12 cellular contexts compared by ENCODE assay signal in genomic region chr18:23229472-23229871, GRCh38.
DNase-seq lines count a peak whose midpoint lies in the region; ATAC-seq and TF ChIP-seq lines count a peak whose summit lies in the region.
"Had no signal": no experiment of that assay in that cellular context is flagged by ENCODE, and none has a peak within 500 bp of the region (broad histone marks: within the 10 kb centered on the region; RNA-seq: fewer than 3 reads in every experiment).

No MANE protein-coding gene starts in this region.

- no peak for TF ChIP-seq CTCF in activated CD8-positive, alpha-beta T cell treated with anti-CD3 and anti-CD28 coated beads for 36 hours (IDR thresholded peaks at IDR 0.05)
- TF ChIP-seq CTCF in fibroblast of pulmonary artery (IDR thresholded peaks at IDR 0.05; ENCODE audit: low read length, missing control alignments) (no peak), tibial artery (IDR thresholded peaks at IDR 0.05) (no peak)

- H3K27me3 ChIP-seq in tibial artery = no peaks in the 10 kb centered on the region

- ATAC-seq in activated CD8-positive, alpha-beta T cell treated with anti-CD3 and anti-CD28 coated beads for 36 hours = no peak
- no peak for ATAC-seq in HG03520 (IDR thresholded peaks at IDR 0.05; ENCODE audit: unreplicated experiment)
- ATAC-seq: sciatic nerve had no signal

- peaks cover 4% of the 10 kb centered on the region for H3K27me3 Mint-ChIP-seq in activated naive CD4-positive, alpha-beta T cell treated with anti-CD3 and anti-CD28 coated beads, Interleukin-2, amount 10 ng/mL, durations not matched to agents 7 days and 5 days
- no peaks in the 10 kb centered on the region for H3K27me3 Mint-ChIP-seq in activated naive CD4-positive, alpha-beta T cell treated with anti-CD3 and anti-CD28 coated beads for 36 hours (ENCODE audit: low read depth)
- no peaks in the 10 kb centered on the region for H3K27me3 Mint-ChIP-seq in activated CD8-positive, alpha-beta T cell treated with anti-CD3 and anti-CD28 coated beads for 36 hours

- intact Hi-C loops in activated naive CD4-positive, alpha-beta T cell treated with anti-CD3 and anti-CD28 coated beads for 36 hours (cut with micrococcal nuclease) = loop anchor here (2.0 kb wide), 1 partner anchor 129 kb away; no protein-coding TSS in a partner anchor
- intact Hi-C loops in activated CD8-positive, alpha-beta T cell treated with anti-CD3 and anti-CD28 coated beads for 36 hours (cut with micrococcal nuclease) = no loop called here
- intact Hi-C loops in tibial artery (cut with DNase I; ENCODE audit: low total_unique reads) = no loop called here

- H3K27ac ChIP-seq in tibial artery = peak overlapping the region; percentile 89 to 90

- H3K27ac Mint-ChIP-seq in activated naive CD4-positive, alpha-beta T cell treated with anti-CD3 and anti-CD28 coated beads, Interleukin-2, amount 10 ng/mL, durations not matched to agents 7 days and 5 days = peak overlapping the region; percentile 72
- no peak overlapping the region for H3K27ac Mint-ChIP-seq in activated naive CD4-positive, alpha-beta T cell treated with anti-CD3 and anti-CD28 coated beads for 36 hours
- peak overlapping the region; percentile 96 for H3K27ac Mint-ChIP-seq in activated CD8-positive, alpha-beta T cell treated with anti-CD3 and anti-CD28 coated beads for 36 hours

- POLR2A ChIA-PET in activated CD8-positive, alpha-beta T cell treated with anti-CD3 and anti-CD28 coated beads for 36 hours (lab: Charles Lee) = interaction anchor here (1.0 to 1.8 kb wide), 2 partner anchors 10 to 24 kb away, joined by 3 read pairs; no protein-coding TSS in a partner anchor

- peaks cover 16% of the 10 kb centered on the region for H3K9me3 Mint-ChIP-seq in activated naive CD4-positive, alpha-beta T cell treated with anti-CD3 and anti-CD28 coated beads, Interleukin-2, amount 10 ng/mL, durations not matched to agents 7 days and 5 days
- H3K9me3 Mint-ChIP-seq in activated naive CD4-positive, alpha-beta T cell treated with anti-CD3 and anti-CD28 coated beads for 36 hours = peaks cover 2% of the 10 kb centered on the region
- H3K9me3 Mint-ChIP-seq in activated CD8-positive, alpha-beta T cell treated with anti-CD3 and anti-CD28 coated beads for 36 hours = peaks cover 11% of the 10 kb centered on the region

- peaks cover 73% of the 10 kb centered on the region for H3K4me1 Mint-ChIP-seq in activated naive CD4-positive, alpha-beta T cell treated with anti-CD3 and anti-CD28 coated beads, Interleukin-2, amount 10 ng/mL, durations not matched to agents 7 days and 5 days
- peaks cover 45% of the 10 kb centered on the region for H3K4me1 Mint-ChIP-seq in activated naive CD4-positive, alpha-beta T cell treated with anti-CD3 and anti-CD28 coated beads for 36 hours (ENCODE audit: low read depth)
- peaks cover 57% of the 10 kb centered on the region for H3K4me1 Mint-ChIP-seq in activated CD8-positive, alpha-beta T cell treated with anti-CD3 and anti-CD28 coated beads for 36 hours (ENCODE audit: low read depth)

- no peak overlapping the region for H3K4me3 Mint-ChIP-seq in activated naive CD4-positive, alpha-beta T cell treated with anti-CD3 and anti-CD28 coated beads, Interleukin-2, amount 10 ng/mL, durations not matched to agents 7 days and 5 days
- H3K4me3 Mint-ChIP-seq in activated naive CD4-positive, alpha-beta T cell treated with anti-CD3 and anti-CD28 coated beads for 36 hours = no peak overlapping the region
- H3K4me3 Mint-ChIP-seq in activated CD8-positive, alpha-beta T cell treated with anti-CD3 and anti-CD28 coated beads for 36 hours = no peak overlapping the region

- no peaks in the 10 kb centered on the region for H3K9me3 ChIP-seq in tibial artery

- DNase-seq in activated naive CD4-positive, alpha-beta T cell treated with anti-CD3 and anti-CD28 coated beads, Interleukin-2, amount 10 ng/mL, durations not matched to agents 7 days and 5 days = no peak
- no peak for DNase-seq in activated naive CD4-positive, alpha-beta T cell treated with anti-CD3 and anti-CD28 coated beads for 36 hours
- no peak for DNase-seq in activated CD8-positive, alpha-beta T cell treated with anti-CD3 and anti-CD28 coated beads for 36 hours
- peak; percentile 72 for DNase-seq in fibroblast of pulmonary artery (ENCODE audit: low read depth)
- DNase-seq in tibial artery = no peak
- DNase-seq in NCI-H1105 (lab: John Stamatoyannopoulos, UW) = no peak
- DNase-seq in NK-92 (lab: John Stamatoyannopoulos, UW; ENCODE audit: unreplicated experiment) = no peak
- DNase-seq: activated CD4-positive, alpha-beta T cell treated with anti-CD3 and anti-CD28 coated beads, Interleukin-2, amount 50 U/mL, for 1 hour; glutamatergic neuron; NCI-H1694 had no signal

- H3K4me1 ChIP-seq in tibial artery = peaks cover 0 to 76% (median 53%) of the 10 kb centered on the region in 4 donors

- H3K36me3 Mint-ChIP-seq in activated naive CD4-positive, alpha-beta T cell treated with anti-CD3 and anti-CD28 coated beads, Interleukin-2, amount 10 ng/mL, durations not matched to agents 7 days and 5 days = peaks cover 17% of the 10 kb centered on the region
- H3K36me3 Mint-ChIP-seq in activated naive CD4-positive, alpha-beta T cell treated with anti-CD3 and anti-CD28 coated beads for 36 hours (ENCODE audit: low read depth) = peaks cover 1% of the 10 kb centered on the region
- H3K36me3 Mint-ChIP-seq in activated CD8-positive, alpha-beta T cell treated with anti-CD3 and anti-CD28 coated beads for 36 hours (ENCODE audit: low read depth) = peaks cover 18% of the 10 kb centered on the region

- CTCF ChIA-PET in activated naive CD4-positive, alpha-beta T cell treated with anti-CD3 and anti-CD28 coated beads, Interleukin-2, amount 10 ng/mL, durations not matched to agents 7 days and 5 days (lab: Charles Lee) = interaction anchor here (1.1 to 2.4 kb wide), 2 partner anchors 112 to 129 kb away, joined by 3 to 14 read pairs; no protein-coding TSS in a partner anchor
- CTCF ChIA-PET in activated naive CD4-positive, alpha-beta T cell treated with anti-CD3 and anti-CD28 coated beads for 36 hours (lab: Charles Lee) = no interaction called here
- CTCF ChIA-PET in activated CD8-positive, alpha-beta T cell treated with anti-CD3 and anti-CD28 coated beads for 36 hours (lab: Charles Lee) = interaction anchor here (1.4 to 1.5 kb wide), 2 partner anchors 15 to 269 kb away, joined by 3 read pairs; no protein-coding TSS in a partner anchor

- H3K36me3 ChIP-seq in tibial artery = peaks cover 0 to 2% (median 0%) of the 10 kb centered on the region in 3 donors

- H3K4me3 ChIP-seq in fibroblast of pulmonary artery (replicated peaks; ENCODE audit: low read depth, low read length) (no peak overlapping the region), tibial artery (no peak overlapping the region)
